17 cellular contexts compared by ENCODE assay signal in genomic region chr21:31647650-31648049, GRCh38. TPM values are rescaled to one million over a fixed set of nuclear protein-coding genes. Genes with fewer than 3 reads are reported as not detected.
DNase-seq lines count a peak whose midpoint lies in the region; ATAC-seq and TF ChIP-seq lines count a peak whose summit lies in the region.
"Had no signal": no experiment of that assay in that cellular context is flagged by ENCODE, and none has a peak within 500 bp of the region (broad histone marks: within the 10 kb centered on the region; RNA-seq: fewer than 3 reads in every experiment).

No MANE protein-coding gene starts in this region.

- no peaks in the 10 kb centered on the region for H3K27me3 ChIP-seq in endodermal cell (ENCODE audit: control insufficient read depth, insufficient read depth, low read length, poor library complexity, severe bottlenecking)
- H3K27me3 ChIP-seq: colonic mucosa, right lobe of liver, vagina had no signal

- no peaks in the 10 kb centered on the region for H3K4me1 Mint-ChIP-seq in endodermal cell
- no peaks in the 10 kb centered on the region for H3K4me1 Mint-ChIP-seq in CD14-positive monocyte
- H3K4me1 Mint-ChIP-seq: activated naive CD4-positive, alpha-beta T cell treated with anti-CD3 and anti-CD28 coated beads, Interleukin-2, amount 10 ng/mL, durations not matched to agents 7 days and 5 days had no signal

- H3K36me3 Mint-ChIP-seq in endodermal cell (ENCODE audit: low read depth): no peaks in the 10 kb centered on the region
- H3K36me3 Mint-ChIP-seq in CD14-positive monocyte: no peaks in the 10 kb centered on the region
- H3K36me3 Mint-ChIP-seq: activated naive CD4-positive, alpha-beta T cell treated with anti-CD3 and anti-CD28 coated beads, Interleukin-2, amount 10 ng/mL, durations not matched to agents 7 days and 5 days had no signal

- intact Hi-C loops in CD14-positive monocyte (cut with micrococcal nuclease): no loop called here

- no peak overlapping the region for H3K27ac ChIP-seq in endodermal cell (ENCODE audit: low read depth, low read length)
- H3K27ac ChIP-seq: colonic mucosa, right lobe of liver, vagina had no signal

- peak; percentile 87 for ATAC-seq in GM18502 (IDR thresholded peaks at IDR 0.05; ENCODE audit: poor library complexity, unreplicated experiment)
- ATAC-seq in GM21367 (IDR thresholded peaks at IDR 0.05; ENCODE audit: unreplicated experiment): peak; percentile 79
- ATAC-seq in HG02870 (IDR thresholded peaks at IDR 0.05; ENCODE audit: unreplicated experiment): peak; percentile 85
- ATAC-seq: PC-3, right lobe of liver had no signal

- H3K27ac Mint-ChIP-seq in endodermal cell (no peak overlapping the region), CD14-positive monocyte (no peak overlapping the region)
- H3K27ac Mint-ChIP-seq: activated naive CD4-positive, alpha-beta T cell treated with anti-CD3 and anti-CD28 coated beads, Interleukin-2, amount 10 ng/mL, durations not matched to agents 7 days and 5 days had no signal

- 95 to 97% methylated on average over 3 of the region's 3 CpGs for WGBS in endodermal cell (ENCODE audit: insufficient coverage in 1 of 2, insufficient read length in 1 of 2), 2 experiments

- no peaks in the 10 kb centered on the region for H3K9me3 ChIP-seq in endodermal cell (ENCODE audit: control insufficient read depth, low read length)
- H3K9me3 ChIP-seq: colonic mucosa, right lobe of liver, vagina had no signal

- no peak for TF ChIP-seq CTCF in endodermal cell (conservative IDR thresholded peaks at IDR 0.05)
- no peak for TF ChIP-seq CTCF in CD14-positive monocyte (IDR thresholded peaks at IDR 0.05)

- H3K36me3 ChIP-seq in endodermal cell (ENCODE audit: control insufficient read depth, insufficient read depth, low read length): no peaks in the 10 kb centered on the region
- H3K36me3 ChIP-seq: colonic mucosa, right lobe of liver, vagina had no signal

- no peaks in the 10 kb centered on the region for H3K27me3 Mint-ChIP-seq in endodermal cell (ENCODE audit: insufficient read depth)
- H3K27me3 Mint-ChIP-seq in CD14-positive monocyte (ENCODE audit: low read depth in 3 of 3): peaks cover 0 to 5% (median 2%) of the 10 kb centered on the region in 3 donors

- H3K9me3 Mint-ChIP-seq in endodermal cell: no peaks in the 10 kb centered on the region
- H3K9me3 Mint-ChIP-seq in CD14-positive monocyte: peaks cover 0 to 15% (median 5%) of the 10 kb centered on the region in 7 donors
- H3K9me3 Mint-ChIP-seq: activated naive CD4-positive, alpha-beta T cell treated with anti-CD3 and anti-CD28 coated beads, Interleukin-2, amount 10 ng/mL, durations not matched to agents 7 days and 5 days had no signal

- DNase-seq in endodermal cell: peak; percentile 11
- DNase-seq in CD14-positive monocyte (ENCODE audit: low spot score): no peak
- no peak for DNase-seq in NCI-H1105 treated with DMSO at 0.1 percent for 48 hours (lab: John Stamatoyannopoulos, UW)
- no peak for DNase-seq in kidney glomerular epithelial cell (lab: John Stamatoyannopoulos, UW)
- DNase-seq in T-helper 2 cell: no peak
- DNase-seq: activated CD4-positive, alpha-beta T cell treated with anti-CD3 and anti-CD28 coated beads for 4 hours; activated naive CD4-positive, alpha-beta T cell treated with anti-CD3 and anti-CD28 coated beads, Interleukin-2, amount 10 ng/mL, durations not matched to agents 7 days and 5 days; colonic mucosa; foreskin melanocyte; NCI-H1930; NCI-H510A; PC-3; right lobe of liver had no signal

- H3K4me1 ChIP-seq in endodermal cell (ENCODE audit: control insufficient read depth, insufficient read depth, low read length): no peaks in the 10 kb centered on the region
- H3K4me1 ChIP-seq: colonic mucosa, vagina had no signal

- no peak overlapping the region for H3K4me3 ChIP-seq in endodermal cell (ENCODE audit: low read length)
- H3K4me3 ChIP-seq: colonic mucosa, right lobe of liver, vagina had no signal

- H3K4me3 Mint-ChIP-seq in endodermal cell (no peak overlapping the region), CD14-positive monocyte (no peak overlapping the region)
- H3K4me3 Mint-ChIP-seq: activated naive CD4-positive, alpha-beta T cell treated with anti-CD3 and anti-CD28 coated beads, Interleukin-2, amount 10 ng/mL, durations not matched to agents 7 days and 5 days had no signal

- H3K9ac ChIP-seq in endodermal cell (ENCODE audit: extremely low read depth, low read length, poor library complexity, severe bottlenecking): no peak overlapping the region

RNA-seq across cellular contexts. Expression of gene SOD1, which starts 11.8 kb away (rescaled TPM):
- total RNA-seq in endodermal cell: 100 to 1,000 TPM; 185 to 234 TPM
- polyA plus RNA-seq in endodermal cell (2013, experiment 1 of 2): 192 TPM
- 170 TPM for polyA plus RNA-seq in endodermal cell (2013, experiment 2 of 2)
- 100 to 1,000 TPM; 157 to 174 TPM for polyA plus RNA-seq in CD14-positive monocyte
